Comparison of ENCODE assay signal across 10 cellular contexts in genomic region chr11:65298655-65299179, GRCh38. TPM values are rescaled to one million over a fixed set of nuclear protein-coding genes. Genes with fewer than 3 reads are reported as not detected.
A peak's percentile ranks its signal among the peaks of the same experiment; 100 is the strongest.
DNase-seq lines count a peak whose midpoint lies in the region; ATAC-seq and TF ChIP-seq lines count a peak whose summit lies in the region.
"Had no signal": no experiment of that assay in that cellular context is flagged by ENCODE, and none has a peak within 500 bp of the region (broad histone marks: within the 10 kb centered on the region; RNA-seq: fewer than 3 reads in every experiment).

No MANE protein-coding gene starts in this region.

- DNase-seq in BJ (ENCODE audit: low read depth) (peak; percentile 86), caudate nucleus (lab: John Stamatoyannopoulos, UW) (peak in 51 of 61 donors; percentile 31 to 95 (median 71)), hypothalamus (lab: John Stamatoyannopoulos, UW) (peak in 27 of 51 donors; percentile 19 to 83 (median 37)), putamen (ENCODE audit: low spot score) (peak; percentile 84), NCI-H2107 (lab: John Stamatoyannopoulos, UW) (no peak)
- DNase-seq: NCI-H345, trophoblast cell had no signal

- H3K9me3 Mint-ChIP-seq in stimulated activated memory B cell treated with anti-CD40 and anti-IgM and Interleukin-4, amounts not matched to agents 10 μg/mL and 1 μg/mL and 100 μg/mL, for 72 hours = no peaks in the 10 kb centered on the region

- H3K4me1 Mint-ChIP-seq in stimulated activated memory B cell treated with anti-CD40 and anti-IgM and Interleukin-4, amounts not matched to agents 10 μg/mL and 1 μg/mL and 100 μg/mL, for 72 hours = no peaks in the 10 kb centered on the region

- H3K36me3 Mint-ChIP-seq in stimulated activated memory B cell treated with anti-CD40 and anti-IgM and Interleukin-4, amounts not matched to agents 10 μg/mL and 1 μg/mL and 100 μg/mL, for 72 hours = peaks cover 43% of the 10 kb centered on the region

- H3K36me3 ChIP-seq in BJ (ENCODE audit: control insufficient read depth, insufficient read depth, low read length) = no peaks in the 10 kb centered on the region

- no peak for ATAC-seq in GM18858 (IDR thresholded peaks at IDR 0.05; ENCODE audit: unreplicated experiment)
- ATAC-seq in HG02763 (IDR thresholded peaks at IDR 0.05; ENCODE audit: unreplicated experiment) = no peak
- no peak for ATAC-seq in stimulated activated memory B cell treated with anti-CD40 and anti-IgM and Interleukin-4, amounts not matched to agents 10 μg/mL and 1 μg/mL and 100 μg/mL, for 72 hours

- CTCF ChIA-PET in BJ (lab: Yijun Ruan, JAX) = interaction anchor here (1.0 to 23.0 kb wide), 7 partner anchors 9 to 24 kb away, joined by 3 to 273 read pairs (median 4); partner anchors contain the start of gene CDC42EP2

- H3K4me3 Mint-ChIP-seq in stimulated activated memory B cell treated with anti-CD40 and anti-IgM and Interleukin-4, amounts not matched to agents 10 μg/mL and 1 μg/mL and 100 μg/mL, for 72 hours = no peak overlapping the region

- no peak for TF ChIP-seq CTCF in BJ (IDR thresholded peaks at IDR 0.05; ENCODE audit: insufficient read depth, low read depth, low read length)

- no peak overlapping the region for H3K4me3 ChIP-seq in BJ (ENCODE audit: low read depth, low read length)

- peak overlapping the region; percentile 94 for H3K27ac ChIP-seq in caudate nucleus (ENCODE audit: low read depth, low read length)

- H3K27ac Mint-ChIP-seq in stimulated activated memory B cell treated with anti-CD40 and anti-IgM and Interleukin-4, amounts not matched to agents 10 μg/mL and 1 μg/mL and 100 μg/mL, for 72 hours = no peak overlapping the region

- H3K27me3 Mint-ChIP-seq in stimulated activated memory B cell treated with anti-CD40 and anti-IgM and Interleukin-4, amounts not matched to agents 10 μg/mL and 1 μg/mL and 100 μg/mL, for 72 hours = no peaks in the 10 kb centered on the region

- POLR2A ChIA-PET in BJ (lab: Charles Lee) = interaction anchor here (0.5 to 0.8 kb wide), 3 partner anchors 12 to 209 kb away, joined by 3 to 5 read pairs (median 5); no protein-coding TSS in a partner anchor

- H3K27me3 ChIP-seq in BJ (ENCODE audit: control insufficient read depth, insufficient read depth, low read length) = no peaks in the 10 kb centered on the region

RNA-seq across cellular contexts. Expression of gene CDC42EP2, which starts 15.9 kb away (rescaled TPM):
- polyA plus RNA-seq in BJ (2011; rRNA removed) = 11.7 and 23.2 TPM in 2 replicates
- polyA minus RNA-seq in BJ (2011; rRNA and poly(A)+ RNA removed) = 32.1 and 35.5 TPM in 2 replicates

RNA-seq across cellular contexts. Expression of gene DPF2, which starts 34.9 kb away (rescaled TPM):
- polyA plus RNA-seq in BJ (2011; rRNA removed) = 29.5 and 45.2 TPM in 2 replicates
- polyA minus RNA-seq in BJ (2011; rRNA and poly(A)+ RNA removed) = 35.7 and 38.1 TPM in 2 replicates

RNA-seq across cellular contexts. Expression of gene POLA2, which starts 37.0 kb away (rescaled TPM):
- 11.8 and 14.5 TPM in 2 replicates for polyA plus RNA-seq in BJ (2011; rRNA removed)
- polyA minus RNA-seq in BJ (2011; rRNA and poly(A)+ RNA removed) = 11.2 and 16.9 TPM in 2 replicates

RNA-seq across cellular contexts. Expression of gene TIGD3, which starts 55.8 kb away (rescaled TPM):
- polyA plus RNA-seq in BJ (2011; rRNA removed) = 0.04 and 0.06 TPM in 2 replicates
- polyA minus RNA-seq in BJ (2011; rRNA and poly(A)+ RNA removed) = 0.14 TPM in 1 of 2 replicates, not detected in the other
